Comparison of ENCODE assay signal across 20 cellular contexts in the genomic region with DNA sequence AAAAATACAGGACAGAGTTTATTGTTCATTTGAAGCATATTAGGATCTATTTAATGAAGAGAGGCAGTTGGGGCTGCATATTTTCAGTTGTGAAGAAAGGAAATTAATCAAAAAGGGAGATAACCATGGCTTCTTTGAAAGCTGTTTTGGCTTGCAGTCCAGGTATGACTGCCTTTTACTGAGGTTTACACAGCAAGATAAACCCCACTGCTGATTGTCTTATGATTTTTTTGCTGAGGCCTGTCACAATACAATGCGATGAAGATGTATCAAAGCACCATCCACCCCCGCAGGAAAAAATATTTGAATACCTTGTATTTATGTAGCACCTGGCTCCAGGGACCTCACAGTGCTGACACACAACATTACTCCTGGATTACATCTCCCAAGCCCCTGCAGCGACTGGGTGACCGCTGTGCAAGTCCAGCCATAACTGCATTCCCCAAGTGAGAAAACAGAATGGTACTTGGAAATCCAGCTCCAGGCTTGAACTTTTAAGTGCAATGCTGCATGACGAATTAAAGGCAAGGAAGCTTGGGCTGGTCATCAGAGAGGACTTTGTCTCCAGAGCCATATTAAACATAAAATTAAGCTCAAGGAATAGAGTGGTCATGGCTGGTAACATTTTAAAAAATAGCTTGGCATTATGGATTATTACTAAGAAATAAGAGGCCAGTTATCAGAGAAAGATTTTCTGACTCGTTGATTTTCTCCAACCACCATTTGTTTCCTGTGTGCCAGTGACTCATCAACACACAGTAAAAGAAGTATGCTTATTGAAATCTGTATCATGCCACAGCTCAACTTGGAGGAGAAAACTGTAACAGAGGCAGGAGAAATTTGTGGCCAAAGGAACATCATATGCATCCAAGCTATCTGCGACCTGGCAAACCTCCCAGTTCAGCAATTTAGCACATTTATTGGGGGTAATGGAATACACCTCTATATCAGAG.
DNase-seq lines count a peak whose midpoint lies in the region; ATAC-seq and TF ChIP-seq lines count a peak whose summit lies in the region.
"Had no signal": no experiment of that assay in that cellular context is flagged by ENCODE, and none has a peak within 500 bp of the region (broad histone marks: within the 10 kb centered on the region; RNA-seq: fewer than 3 reads in every experiment).

No MANE protein-coding gene starts in this region.

- no peak for TF ChIP-seq CTCF in PC-3 (conservative IDR thresholded peaks at IDR 0.05; ENCODE audit: low read depth, low read length)
- TF ChIP-seq CTCF in choroid plexus epithelial cell (conservative IDR thresholded peaks at IDR 0.05; ENCODE audit: low read depth, low read length) = no peak
- no peak for TF ChIP-seq CTCF in osteoblast (IDR thresholded peaks at IDR 0.05; ENCODE audit: extremely low read depth, low read depth, low read length)

- H3F3A ChIP-seq in PC-3 (ENCODE audit: low read length, unreplicated experiment) = no peaks in the 10 kb centered on the region

- POLR2A ChIA-PET in PC-3 (lab: Charles Lee; ENCODE audit: unreplicated experiment) = no interaction called here

- H3K36me3 ChIP-seq in PC-3 (ENCODE audit: low read depth, low read length) = no peaks in the 10 kb centered on the region
- no peaks in the 10 kb centered on the region for H3K36me3 ChIP-seq in osteoblast (ENCODE audit: insufficient read depth, low read length)
- H3K36me3 ChIP-seq: left ventricle myocardium inferior, right atrium auricular region, transverse colon had no signal

- H3K4me1 ChIP-seq in PC-3 (ENCODE audit: insufficient read depth, low read length) = peaks cover 8% of the 10 kb centered on the region; the same call in 1 of the 2 replicates
- H3K4me1 ChIP-seq in osteoblast (ENCODE audit: insufficient read depth, low read length) = no peaks in the 10 kb centered on the region
- H3K4me1 ChIP-seq: left ventricle myocardium inferior, right atrium auricular region, transverse colon had no signal

- CTCF ChIA-PET in PC-3 (lab: Charles Lee) = no interaction called here

- H3K27ac ChIP-seq in PC-3 (ENCODE audit: low read length) (no peak overlapping the region), osteoblast (ENCODE audit: low read depth, low read length) (no peak overlapping the region)
- H3K27ac ChIP-seq: left ventricle myocardium inferior, right atrium auricular region, transverse colon had no signal

- H2AFZ ChIP-seq in PC-3 (ENCODE audit: low read length) = peak overlapping the region; percentile 52; the same call in 1 of the 2 replicates
- H2AFZ ChIP-seq in osteoblast (ENCODE audit: low read length) = no peak overlapping the region

- no peaks in the 10 kb centered on the region for H3K27me3 ChIP-seq in PC-3 (ENCODE audit: low read length)
- no peaks in the 10 kb centered on the region for H3K27me3 ChIP-seq in osteoblast (ENCODE audit: insufficient read depth, low read length)
- H3K27me3 ChIP-seq: right atrium auricular region, transverse colon had no signal

- H3K9me2 ChIP-seq in PC-3 (replicated peaks; ENCODE audit: low read length) = no peaks in the 10 kb centered on the region

- BruUV-seq in PC-3 (replicated peaks; lab: Mats Ljungman, UMichigan) = no TSS peak

- H3K79me2 ChIP-seq in PC-3 (ENCODE audit: low read length) (no peaks in the 10 kb centered on the region), osteoblast (ENCODE audit: insufficient read depth, low read length) (no peaks in the 10 kb centered on the region)

- H3K9me3 ChIP-seq in PC-3 (ENCODE audit: low read length) (no peaks in the 10 kb centered on the region), osteoblast (ENCODE audit: low read depth, low read length) (no peaks in the 10 kb centered on the region)
- H3K9me3 ChIP-seq: transverse colon had no signal

- no peak overlapping the region for H3K9ac ChIP-seq in PC-3 (ENCODE audit: low read length)

- intact Hi-C loops in PC-3 (cut with micrococcal nuclease) = no loop called here

- peak; percentile 57 for DNase-seq in ELR (ENCODE audit: low read depth)
- peak; percentile 40 for DNase-seq in PC-3
- peak; percentile 68 for DNase-seq in choroid plexus epithelial cell (ENCODE audit: low read depth)
- peak; percentile 27 for DNase-seq in osteoblast (ENCODE audit: insufficient read length, low spot score, missing footprints)
- DNase-seq in NCI-H748 (lab: John Stamatoyannopoulos, UW; ENCODE audit: unreplicated experiment) = no peak
- DNase-seq in effector CD8-positive, alpha-beta T cell (lab: John Stamatoyannopoulos, UW) = no peak
- DNase-seq: activated CD4-positive, alpha-beta memory T cell treated with anti-CD3 and anti-CD28 coated beads, Interleukin-2, amount 10 ng/mL, durations not matched to agents 7 days and 5 days; activated naive CD4-positive, alpha-beta T cell treated with Interleukin-2 at 50 U/mL for 16 hours; CD8-positive, alpha-beta memory T cell; hypothalamus; Karpas-422; left ventricle myocardium inferior; naive thymus-derived CD4-positive, alpha-beta T cell; NCI-H1694; RPMI8226; stimulated activated CD8-positive, alpha-beta memory T cell treated with anti-CD3 and anti-CD28 coated beads, Interleukin-4, amount 100 ng/mL, for 48 hours; T-helper 9 cell; transverse colon had no signal

- no peak overlapping the region for H3K4me3 ChIP-seq in PC-3 (ENCODE audit: low read length)
- H3K4me3 ChIP-seq in choroid plexus epithelial cell (ENCODE audit: low read depth, low read length) = no peak overlapping the region
- no peak overlapping the region for H3K4me3 ChIP-seq in osteoblast (ENCODE audit: insufficient read depth, low read length)
- H3K4me3 ChIP-seq: left ventricle myocardium inferior, right atrium auricular region, transverse colon had no signal

- no peaks in the 10 kb centered on the region for H4K20me1 ChIP-seq in PC-3 (ENCODE audit: low read length)
- no peaks in the 10 kb centered on the region for H4K20me1 ChIP-seq in osteoblast (ENCODE audit: insufficient read depth, low read length)

- H3K4me2 ChIP-seq in PC-3 (ENCODE audit: low read length) (no peak overlapping the region), osteoblast (ENCODE audit: insufficient read depth, low read length) (no peak overlapping the region)

- ATAC-seq in PC-3 = peak; percentile 50; the same call in 1 of the 2 replicates
- no peak for ATAC-seq in GM21786 (IDR thresholded peaks at IDR 0.05; ENCODE audit: unreplicated experiment)
- ATAC-seq: naive thymus-derived CD4-positive, alpha-beta T cell had no signal

Comparison
In these comparisons a context has a peak if more than half of its experiments do, and no peak if none do; other contexts are left out.
1. DNase-seq: peak in ELR (single experiment), PC-3 (single experiment), choroid plexus epithelial cell (single experiment) and osteoblast (single experiment); none in NCI-H748 (single experiment) and effector CD8-positive, alpha-beta T cell (single experiment).